Comparison of ENCODE assay signal across 19 cellular contexts in genomic region chr13:57123660-57124059, GRCh38. TPM values are rescaled to one million over a fixed set of nuclear protein-coding genes. Genes with fewer than 3 reads are reported as not detected.
DNase-seq lines count a peak whose midpoint lies in the region; ATAC-seq and TF ChIP-seq lines count a peak whose summit lies in the region.
"Had no signal": no experiment of that assay in that cellular context is flagged by ENCODE, and none has a peak within 500 bp of the region (broad histone marks: within the 10 kb centered on the region; RNA-seq: fewer than 3 reads in every experiment).

No MANE protein-coding gene starts in this region.

- no peak for TF ChIP-seq POLR2A in gastrocnemius medialis (IDR thresholded peaks at IDR 0.05)

- H3K36me3 ChIP-seq in left ventricle myocardium inferior (no peaks in the 10 kb centered on the region), gastrocnemius medialis (no peaks in the 10 kb centered on the region)
- H3K36me3 ChIP-seq: adrenal gland, BLaER1, esophagus squamous epithelium, neutrophil, uterus had no signal

- no peaks in the 10 kb centered on the region for H3K9me3 ChIP-seq in left ventricle myocardium inferior (replicated peaks)
- H3K9me3 ChIP-seq in gastrocnemius medialis: no peaks in the 10 kb centered on the region
- H3K9me3 ChIP-seq: adrenal gland, BLaER1, esophagus squamous epithelium, neutrophil, uterus had no signal

- H3K27me3 ChIP-seq in left ventricle myocardium inferior (ENCODE audit: low read depth) (no peaks in the 10 kb centered on the region), gastrocnemius medialis (no peaks in the 10 kb centered on the region)
- H3K27me3 ChIP-seq: adrenal gland, BLaER1, esophagus squamous epithelium, neutrophil, uterus had no signal

- in situ Hi-C loops in astrocyte of the spinal cord (cut with HindIII; ENCODE audit: low sequenced_read_pairs): no loop called here
- in situ Hi-C loops in gastrocnemius medialis (cut with MboI; ENCODE audit: low sequenced_read_pairs in 4 of 4): loop anchor here in 2 of 4 donors (25.0 kb wide), 1 partner anchor 89 kb away; no protein-coding TSS in a partner anchor

- DNase-seq in NCI-H1092 treated with DMSO at 0.1 percent for 48 hours (lab: John Stamatoyannopoulos, UW): peak; percentile 84
- DNase-seq in astrocyte of the spinal cord (ENCODE audit: low read depth, low spot score): peak; percentile 9
- DNase-seq in left ventricle myocardium inferior: peak; percentile 24
- DNase-seq in gastrocnemius medialis: peak in 1 of 2 donors; percentile 19
- DNase-seq in RPMI8226: no peak
- DNase-seq: activated CD4-positive, alpha-beta memory T cell treated with anti-CD3 and anti-CD28 coated beads, Interleukin-2, amount 10 ng/mL, durations not matched to agents 7 days and 5 days; DMS153; esophagus squamous epithelium; stimulated activated naive CD4-positive, alpha-beta T cell; uterus had no signal

- H3K27ac ChIP-seq in left ventricle myocardium inferior (replicated peaks) (peak overlapping the region; percentile 87), gastrocnemius medialis (no peak overlapping the region)
- H3K27ac ChIP-seq: adrenal gland, BLaER1, esophagus squamous epithelium, neutrophil, uterus had no signal

- H3K4me3 ChIP-seq in astrocyte of the spinal cord (ENCODE audit: low read depth, low read length): no peak overlapping the region
- H3K4me3 ChIP-seq in left ventricle myocardium inferior: no peak overlapping the region
- no peak overlapping the region for H3K4me3 ChIP-seq in gastrocnemius medialis
- H3K4me3 ChIP-seq: adrenal gland, BLaER1, esophagus squamous epithelium, uterus had no signal

- peak; percentile 66 to 92 for ATAC-seq in gastrocnemius medialis
- ATAC-seq in GM19467 (IDR thresholded peaks at IDR 0.05; ENCODE audit: unreplicated experiment): no peak
- no peak for ATAC-seq in HG02759 (IDR thresholded peaks at IDR 0.05; ENCODE audit: unreplicated experiment)
- ATAC-seq: SK-N-SH treated with all-trans-retinoic acid at 6 μM for 48 hours had no signal

- intact Hi-C loops in left ventricle myocardium inferior (cut with micrococcal nuclease) (no loop called here), gastrocnemius medialis (cut with DNase I; ENCODE audit: low total_unique reads) (no loop called here)

- H3K4me1 ChIP-seq in left ventricle myocardium inferior (peaks cover 24% of the 10 kb centered on the region), gastrocnemius medialis (peaks cover 0 to 13% of the 10 kb centered on the region in 2 donors)
- H3K4me1 ChIP-seq: adrenal gland, BLaER1, esophagus squamous epithelium, uterus had no signal

- TF ChIP-seq CTCF in astrocyte of the spinal cord (IDR thresholded peaks at IDR 0.05; ENCODE audit: low read depth, low read length): no peak
- no peak for TF ChIP-seq CTCF in left ventricle myocardium inferior (IDR thresholded peaks at IDR 0.05; ENCODE audit: borderline replicate concordance)
- TF ChIP-seq CTCF in gastrocnemius medialis (IDR thresholded peaks at IDR 0.05 in 4 of 5, conservative IDR thresholded peaks at IDR 0.05 in 1 of 5): no peak

RNA-seq across cellular contexts. Expression of gene PRR20A, which starts 17.1 kb away (rescaled TPM):
- total RNA-seq in left ventricle myocardium inferior (not detected), gastrocnemius medialis (not detected)
- total RNA-seq: activated CD4-positive, alpha-beta memory T cell treated with anti-CD3 and anti-CD28 coated beads, Interleukin-2, amount 10 ng/mL, durations not matched to agents 7 days and 5 days; activated T-helper 1 cell treated with anti-CD3 and anti-CD28 coated beads, Interleukin-12 subunit alpha, Interleukin-12 subunit beta, Interleukin-2, Interleukin-4 antibody, amounts not matched to agents 30 ng/mL and 10 ng/mL and 1 ng/mL, durations not matched to agents 14 hours and 24 hours and 36 hours; adrenal gland; dermis microvascular lymphatic vessel endothelial cell; esophagus squamous epithelium; LHCN-M2; uterus had no signal

RNA-seq across cellular contexts. Expression of gene PRR20B, which starts 23.6 kb away (rescaled TPM):
- total RNA-seq in left ventricle myocardium inferior (not detected), gastrocnemius medialis (not detected)
- total RNA-seq: activated CD4-positive, alpha-beta memory T cell treated with anti-CD3 and anti-CD28 coated beads, Interleukin-2, amount 10 ng/mL, durations not matched to agents 7 days and 5 days; activated T-helper 1 cell treated with anti-CD3 and anti-CD28 coated beads, Interleukin-12 subunit alpha, Interleukin-12 subunit beta, Interleukin-2, Interleukin-4 antibody, amounts not matched to agents 30 ng/mL and 10 ng/mL and 1 ng/mL, durations not matched to agents 14 hours and 24 hours and 36 hours; adrenal gland; dermis microvascular lymphatic vessel endothelial cell; esophagus squamous epithelium; LHCN-M2; uterus had no signal

RNA-seq across cellular contexts. Expression of gene PRR20C, which starts 30.2 kb away (rescaled TPM):
- total RNA-seq in left ventricle myocardium inferior (not detected), gastrocnemius medialis (not detected)
- total RNA-seq: activated CD4-positive, alpha-beta memory T cell treated with anti-CD3 and anti-CD28 coated beads, Interleukin-2, amount 10 ng/mL, durations not matched to agents 7 days and 5 days; activated T-helper 1 cell treated with anti-CD3 and anti-CD28 coated beads, Interleukin-12 subunit alpha, Interleukin-12 subunit beta, Interleukin-2, Interleukin-4 antibody, amounts not matched to agents 30 ng/mL and 10 ng/mL and 1 ng/mL, durations not matched to agents 14 hours and 24 hours and 36 hours; adrenal gland; dermis microvascular lymphatic vessel endothelial cell; esophagus squamous epithelium; LHCN-M2; uterus had no signal

RNA-seq across cellular contexts. Expression of gene PRR20D, which starts 36.8 kb away (rescaled TPM):
- total RNA-seq in left ventricle myocardium inferior (not detected), gastrocnemius medialis (not detected)
- total RNA-seq: activated CD4-positive, alpha-beta memory T cell treated with anti-CD3 and anti-CD28 coated beads, Interleukin-2, amount 10 ng/mL, durations not matched to agents 7 days and 5 days; activated T-helper 1 cell treated with anti-CD3 and anti-CD28 coated beads, Interleukin-12 subunit alpha, Interleukin-12 subunit beta, Interleukin-2, Interleukin-4 antibody, amounts not matched to agents 30 ng/mL and 10 ng/mL and 1 ng/mL, durations not matched to agents 14 hours and 24 hours and 36 hours; adrenal gland; dermis microvascular lymphatic vessel endothelial cell; esophagus squamous epithelium; LHCN-M2; uterus had no signal

RNA-seq across cellular contexts. Expression of gene PRR20E, which starts 43.3 kb away (rescaled TPM):
- total RNA-seq in left ventricle myocardium inferior (not detected), gastrocnemius medialis (not detected)
- total RNA-seq: activated CD4-positive, alpha-beta memory T cell treated with anti-CD3 and anti-CD28 coated beads, Interleukin-2, amount 10 ng/mL, durations not matched to agents 7 days and 5 days; activated T-helper 1 cell treated with anti-CD3 and anti-CD28 coated beads, Interleukin-12 subunit alpha, Interleukin-12 subunit beta, Interleukin-2, Interleukin-4 antibody, amounts not matched to agents 30 ng/mL and 10 ng/mL and 1 ng/mL, durations not matched to agents 14 hours and 24 hours and 36 hours; adrenal gland; dermis microvascular lymphatic vessel endothelial cell; esophagus squamous epithelium; LHCN-M2; uterus had no signal

Comparison
In these comparisons a context has a peak if more than half of its experiments do, and no peak if none do; other contexts are left out.
1. ATAC-seq: peak in gastrocnemius medialis (2 of 2); none in GM19467 (single experiment) and HG02759 (single experiment).